Comparison of ENCODE assay signal across 6 cellular contexts in genomic region chr11:65569164-65569972, GRCh38. TPM values are rescaled to one million over a fixed set of nuclear protein-coding genes. Genes with fewer than 3 reads are reported as not detected.
DNase-seq lines count a peak whose midpoint lies in the region; ATAC-seq and TF ChIP-seq lines count a peak whose summit lies in the region.

No MANE protein-coding gene starts in this region.

- H3K4me1 Mint-ChIP-seq in stimulated activated effector memory CD8-positive, alpha-beta T cell treated with anti-CD3 and anti-CD28 coated beads, Interleukin-12 subunit alpha, Interleukin-12 subunit beta, amount 100 ng/mL, for 72 hours: peaks cover 78% of the 10 kb centered on the region

- H3K27ac Mint-ChIP-seq in stimulated activated effector memory CD8-positive, alpha-beta T cell treated with anti-CD3 and anti-CD28 coated beads, Interleukin-12 subunit alpha, Interleukin-12 subunit beta, amount 100 ng/mL, for 72 hours: peak overlapping the region; percentile 97

- H3K4me1 ChIP-seq in HUES6 (ENCODE audit: control insufficient read depth, insufficient read depth, low read length): peaks cover 27% of the 10 kb centered on the region

- H3K4me3 Mint-ChIP-seq in stimulated activated effector memory CD8-positive, alpha-beta T cell treated with anti-CD3 and anti-CD28 coated beads, Interleukin-12 subunit alpha, Interleukin-12 subunit beta, amount 100 ng/mL, for 72 hours: peak overlapping the region; percentile 96

- H3K9me3 ChIP-seq in HUES6 (ENCODE audit: control insufficient read depth, insufficient read depth, low read depth, low read length): no peaks in the 10 kb centered on the region

- H3K36me3 Mint-ChIP-seq in stimulated activated effector memory CD8-positive, alpha-beta T cell treated with anti-CD3 and anti-CD28 coated beads, Interleukin-12 subunit alpha, Interleukin-12 subunit beta, amount 100 ng/mL, for 72 hours: peaks cover 62% of the 10 kb centered on the region

- TF ChIP-seq CTCF in epithelial cell of proximal tubule (conservative IDR thresholded peaks at IDR 0.05; ENCODE audit: low read depth, low read length): no peak

- H3K9ac ChIP-seq in HUES6 (ENCODE audit: low read length): peak overlapping the region; percentile 76

- ATAC-seq in stimulated activated effector memory CD8-positive, alpha-beta T cell treated with anti-CD3 and anti-CD28 coated beads, Interleukin-12 subunit alpha, Interleukin-12 subunit beta, amount 100 ng/mL, for 72 hours: peak; percentile 32

- H3K36me3 ChIP-seq in HUES6 (ENCODE audit: control insufficient read depth, insufficient read depth, low read length): no peaks in the 10 kb centered on the region

- H3K27ac ChIP-seq in HUES6 (ENCODE audit: low read depth, low read length): no peak overlapping the region

- DNase-seq in D341Med (ENCODE audit: low spot score) (peak; percentile 68), epithelial cell of proximal tubule (ENCODE audit: low read depth) (no peak), NCI-H1930 (lab: John Stamatoyannopoulos, UW) (no peak), NCI-H446 treated with DMSO at 0.1 percent for 48 hours (lab: John Stamatoyannopoulos, UW) (no peak)
- no peak for DNase-seq in stimulated activated effector memory CD8-positive, alpha-beta T cell treated with anti-CD3 and anti-CD28 coated beads, Interleukin-12 subunit alpha, Interleukin-12 subunit beta, amount 100 ng/mL, for 72 hours (ENCODE audit: low spot score in 2 of 2)

- no peaks in the 10 kb centered on the region for H3K9me3 Mint-ChIP-seq in stimulated activated effector memory CD8-positive, alpha-beta T cell treated with anti-CD3 and anti-CD28 coated beads, Interleukin-12 subunit alpha, Interleukin-12 subunit beta, amount 100 ng/mL, for 72 hours

- H3K27me3 ChIP-seq in HUES6 (ENCODE audit: control insufficient read depth, insufficient read depth, low read length): no peaks in the 10 kb centered on the region

- H3K4me3 ChIP-seq in HUES6 (ENCODE audit: low read depth, low read length): peak overlapping the region; percentile 91
- peak overlapping the region; percentile 84 for H3K4me3 ChIP-seq in epithelial cell of proximal tubule (ENCODE audit: low read depth, low read length)

RNA-seq across cellular contexts. Expression of gene ZNRD2, which starts 0.9 kb away (rescaled TPM):
- 72.0 and 141 TPM in 2 replicates for total RNA-seq in epithelial cell of proximal tubule

RNA-seq across cellular contexts. Expression of gene FAM89B, which starts 3.0 kb away (rescaled TPM):
- total RNA-seq in epithelial cell of proximal tubule: 64.0 and 67.1 TPM in 2 replicates

RNA-seq across cellular contexts. Expression of gene EHBP1L1, which starts 6.5 kb away (rescaled TPM):
- 26.1 and 26.3 TPM in 2 replicates for total RNA-seq in epithelial cell of proximal tubule

RNA-seq across cellular contexts. Expression of gene LTBP3, which starts 11.2 kb away (rescaled TPM):
- 34.9 and 102 TPM in 2 replicates for total RNA-seq in epithelial cell of proximal tubule

RNA-seq across cellular contexts. Expression of gene KCNK7, which starts 26.2 kb away (rescaled TPM):
- 0.17 TPM in 1 of 2 replicates, not detected in the other for total RNA-seq in epithelial cell of proximal tubule
